In genomic region chr12:128617304-128617833, GRCh38 we compare ENCODE assay signal across 30 cellular contexts.
"Had no signal": no experiment of that assay in that cellular context is flagged by ENCODE, and none has a peak within 500 bp of the region (broad histone marks: within the 10 kb centered on the region; RNA-seq: fewer than 3 reads in every experiment).

No MANE protein-coding gene starts in this region.

- H3K9me3 ChIP-seq: ascending aorta, breast epithelium, colonic mucosa, esophagus muscularis mucosa, gastrocnemius medialis, heart left ventricle had no signal

- H3K27me3 Mint-ChIP-seq: activated CD4-positive, alpha-beta memory T cell treated with anti-CD3 and anti-CD28 coated beads for 36 hours; activated CD4-positive, alpha-beta T cell treated with anti-CD3 and anti-CD28 coated beads for 36 hours; activated CD4-positive, alpha-beta T cell treated with anti-CD3 and anti-CD28 coated beads, Interleukin-2, amount 10 ng/mL, durations not matched to agents 24 days and 14 days; activated CD8-positive, alpha-beta memory T cell treated with anti-CD3 and anti-CD28 coated beads, Interleukin-2, amount 10 ng/mL, durations not matched to agents 7 days and 5 days; activated naive CD4-positive, alpha-beta T cell treated with anti-CD3 and anti-CD28 coated beads, Interleukin-2, amount 10 ng/mL, durations not matched to agents 7 days and 5 days; activated naive CD8-positive, alpha-beta T cell treated with anti-CD3 and anti-CD28 coated beads, Interleukin-2, amount 10 ng/mL, durations not matched to agents 7 days and 5 days had no signal

- DNase-seq: activated CD4-positive, alpha-beta memory T cell treated with anti-CD3 and anti-CD28 coated beads for 36 hours; activated CD4-positive, alpha-beta T cell treated with anti-CD3 and anti-CD28 coated beads for 36 hours; activated CD4-positive, alpha-beta T cell treated with anti-CD3 and anti-CD28 coated beads, Interleukin-2, amount 10 ng/mL, durations not matched to agents 24 days and 14 days; activated CD4-positive, CD25-positive, alpha-beta regulatory T cell; activated CD4-positive, CD25-positive, alpha-beta regulatory T cell treated with anti-CD3 and anti-CD28 coated beads, Interleukin-2, amount 50 U/mL, for 72 hours; activated CD8-positive, alpha-beta memory T cell treated with anti-CD3 and anti-CD28 coated beads, Interleukin-2, amount 10 ng/mL, durations not matched to agents 7 days and 5 days; activated CD8-positive, alpha-beta memory T cell treated with anti-CD3 and anti-CD28 coated beads, Interleukin-2, amount 50 U/mL, for 4 hours; activated CD8-positive, alpha-beta T cell treated with anti-CD3 and anti-CD28 coated beads, Interleukin-2, amount 10 ng/mL, durations not matched to agents 7 days and 5 days; activated gamma-delta T cell; activated naive CD4-positive, alpha-beta T cell; activated naive CD4-positive, alpha-beta T cell treated with anti-CD3 and anti-CD28 coated beads, Interleukin-2, amount 10 ng/mL, durations not matched to agents 7 days and 5 days; activated naive CD8-positive, alpha-beta T cell treated with anti-CD3 and anti-CD28 coated beads, Interleukin-2, amount 10 ng/mL, durations not matched to agents 7 days and 5 days; activated T-cell treated with anti-CD3 and anti-CD28 coated beads, Interleukin-2, amount 50 U/mL, for 24 hours; activated T-cell treated with anti-CD3 and anti-CD28 coated beads, Interleukin-2, amount 50 U/mL, for 72 hours; central memory CD4-positive, alpha-beta T cell; cerebellar nuclear complex; colonic mucosa; effector CD8-positive, alpha-beta T cell; erythroblast; foreskin keratinocyte; gastrocnemius medialis; glutamatergic neuron; heart left ventricle; T-helper 2 cell had no signal

- H3K27ac Mint-ChIP-seq: activated CD4-positive, alpha-beta memory T cell treated with anti-CD3 and anti-CD28 coated beads for 36 hours; activated CD4-positive, alpha-beta T cell treated with anti-CD3 and anti-CD28 coated beads for 36 hours; activated CD4-positive, alpha-beta T cell treated with anti-CD3 and anti-CD28 coated beads, Interleukin-2, amount 10 ng/mL, durations not matched to agents 24 days and 14 days; activated CD8-positive, alpha-beta memory T cell treated with anti-CD3 and anti-CD28 coated beads, Interleukin-2, amount 10 ng/mL, durations not matched to agents 7 days and 5 days; activated CD8-positive, alpha-beta T cell treated with anti-CD3 and anti-CD28 coated beads, Interleukin-2, amount 10 ng/mL, durations not matched to agents 7 days and 5 days; activated naive CD4-positive, alpha-beta T cell treated with anti-CD3 and anti-CD28 coated beads, Interleukin-2, amount 10 ng/mL, durations not matched to agents 7 days and 5 days; activated naive CD4-positive, alpha-beta T cell treated with anti-CD3 and anti-CD28 coated beads, Interleukin-2, amount 50 U/mL, for 72 hours; activated naive CD8-positive, alpha-beta T cell treated with anti-CD3 and anti-CD28 coated beads, Interleukin-2, amount 10 ng/mL, durations not matched to agents 7 days and 5 days; activated T-cell treated with anti-CD3 and anti-CD28 coated beads, Interleukin-2, amount 50 U/mL, for 24 hours; activated T-cell treated with anti-CD3 and anti-CD28 coated beads, Interleukin-2, amount 50 U/mL, for 72 hours had no signal

- H3K9me3 Mint-ChIP-seq: activated CD4-positive, alpha-beta memory T cell treated with anti-CD3 and anti-CD28 coated beads for 36 hours; activated T-cell treated with anti-CD3 and anti-CD28 coated beads, Interleukin-2, amount 50 U/mL, for 24 hours had no signal

- H3K4me3 Mint-ChIP-seq: activated CD4-positive, alpha-beta memory T cell treated with anti-CD3 and anti-CD28 coated beads for 36 hours; activated CD4-positive, alpha-beta T cell treated with anti-CD3 and anti-CD28 coated beads for 36 hours; activated CD4-positive, alpha-beta T cell treated with anti-CD3 and anti-CD28 coated beads, Interleukin-2, amount 10 ng/mL, durations not matched to agents 24 days and 14 days; activated CD8-positive, alpha-beta memory T cell treated with anti-CD3 and anti-CD28 coated beads, Interleukin-2, amount 10 ng/mL, durations not matched to agents 7 days and 5 days; activated CD8-positive, alpha-beta T cell treated with anti-CD3 and anti-CD28 coated beads, Interleukin-2, amount 10 ng/mL, durations not matched to agents 7 days and 5 days; activated naive CD4-positive, alpha-beta T cell treated with anti-CD3 and anti-CD28 coated beads, Interleukin-2, amount 10 ng/mL, durations not matched to agents 7 days and 5 days; activated naive CD8-positive, alpha-beta T cell treated with anti-CD3 and anti-CD28 coated beads, Interleukin-2, amount 10 ng/mL, durations not matched to agents 7 days and 5 days; activated T-cell treated with anti-CD3 and anti-CD28 coated beads, Interleukin-2, amount 50 U/mL, for 24 hours; activated T-cell treated with anti-CD3 and anti-CD28 coated beads, Interleukin-2, amount 50 U/mL, for 72 hours; brain had no signal

- H3K4me1 Mint-ChIP-seq: activated CD4-positive, alpha-beta T cell treated with anti-CD3 and anti-CD28 coated beads for 36 hours; activated CD4-positive, alpha-beta T cell treated with anti-CD3 and anti-CD28 coated beads, Interleukin-2, amount 10 ng/mL, durations not matched to agents 24 days and 14 days; activated CD8-positive, alpha-beta memory T cell treated with anti-CD3 and anti-CD28 coated beads, Interleukin-2, amount 10 ng/mL, durations not matched to agents 7 days and 5 days; activated naive CD4-positive, alpha-beta T cell treated with anti-CD3 and anti-CD28 coated beads, Interleukin-2, amount 10 ng/mL, durations not matched to agents 7 days and 5 days; activated naive CD8-positive, alpha-beta T cell treated with anti-CD3 and anti-CD28 coated beads, Interleukin-2, amount 10 ng/mL, durations not matched to agents 7 days and 5 days had no signal

- H3K36me3 ChIP-seq: ascending aorta, breast epithelium, cardiac muscle cell, colonic mucosa, esophagus muscularis mucosa, gastrocnemius medialis, heart left ventricle had no signal

- H3K4me1 ChIP-seq: ascending aorta, breast epithelium, colonic mucosa, esophagus muscularis mucosa, foreskin keratinocyte, gastrocnemius medialis, heart left ventricle had no signal

- H3K36me3 Mint-ChIP-seq: activated CD4-positive, alpha-beta memory T cell treated with anti-CD3 and anti-CD28 coated beads for 36 hours; activated CD8-positive, alpha-beta memory T cell treated with anti-CD3 and anti-CD28 coated beads, Interleukin-2, amount 10 ng/mL, durations not matched to agents 7 days and 5 days; activated naive CD4-positive, alpha-beta T cell treated with anti-CD3 and anti-CD28 coated beads, Interleukin-2, amount 10 ng/mL, durations not matched to agents 7 days and 5 days; activated naive CD4-positive, alpha-beta T cell treated with anti-CD3 and anti-CD28 coated beads, Interleukin-2, amount 50 U/mL, for 72 hours; activated naive CD8-positive, alpha-beta T cell treated with anti-CD3 and anti-CD28 coated beads, Interleukin-2, amount 10 ng/mL, durations not matched to agents 7 days and 5 days; brain had no signal

- H3K27ac ChIP-seq: ascending aorta, breast epithelium, cardiac muscle cell, colonic mucosa, esophagus muscularis mucosa, foreskin keratinocyte, gastrocnemius medialis, heart left ventricle had no signal

- H3K4me3 ChIP-seq: ascending aorta, breast epithelium, cardiac muscle cell, colonic mucosa, esophagus muscularis mucosa, gastrocnemius medialis, heart left ventricle had no signal
